31 cellular contexts compared by ENCODE assay signal in genomic region chr14:71137536-71138235, GRCh38.
"Had no signal": no experiment of that assay in that cellular context is flagged by ENCODE, and none has a peak within 500 bp of the region (broad histone marks: within the 10 kb centered on the region; RNA-seq: fewer than 3 reads in every experiment).

No MANE protein-coding gene starts in this region.

- H3K36me3 ChIP-seq: brain microvascular endothelial cell, MG63, Peyer's patch had no signal

- H3K27me3 Mint-ChIP-seq: activated B cell treated with CpG ODN at 0.5 μM for 24 hours; activated CD4-positive, alpha-beta memory T cell treated with anti-CD3 and anti-CD28 coated beads for 36 hours had no signal

- H3K27ac Mint-ChIP-seq: activated B cell treated with CpG ODN at 0.5 μM for 24 hours; activated CD4-positive, alpha-beta memory T cell treated with anti-CD3 and anti-CD28 coated beads for 36 hours; activated naive CD4-positive, alpha-beta T cell treated with anti-CD3 and anti-CD28 coated beads for 36 hours; activated T-cell treated with anti-CD3 and anti-CD28 coated beads, Interleukin-2, amount 50 U/mL, for 72 hours; activated T-helper 2 cell treated with anti-CD3 and anti-CD28 coated beads, Interferon-gamma antibody, Interleukin-2, Interleukin-4, amounts not matched to agents 10 μg/mL and 5 μg/mL and 100 μg/mL, durations not matched to agents 14 hours and 24 hours and 36 hours had no signal

- H3K9me3 Mint-ChIP-seq: activated B cell treated with CpG ODN at 0.5 μM for 24 hours; activated CD4-positive, alpha-beta memory T cell treated with anti-CD3 and anti-CD28 coated beads for 36 hours; activated naive CD4-positive, alpha-beta T cell treated with anti-CD3 and anti-CD28 coated beads for 36 hours; activated naive CD4-positive, alpha-beta T cell treated with anti-CD3 and anti-CD28 coated beads, Interleukin-2, amount 50 U/mL, for 72 hours; activated T-helper 2 cell treated with anti-CD3 and anti-CD28 coated beads, Interferon-gamma antibody, Interleukin-2, Interleukin-4, amounts not matched to agents 10 μg/mL and 5 μg/mL and 100 μg/mL, durations not matched to agents 14 hours and 24 hours and 36 hours had no signal

- DNase-seq: activated B cell treated with CpG ODN at 0.5 μM for 24 hours; activated CD4-positive, alpha-beta memory T cell treated with anti-CD3 and anti-CD28 coated beads for 36 hours; activated CD4-positive, alpha-beta T cell treated with anti-CD3 and anti-CD28 coated beads for 4 hours; activated CD4-positive, alpha-beta T cell treated with anti-CD3 and anti-CD28 coated beads, Interleukin-2, amount 50 U/mL, for 1 hour; activated CD4-positive, CD25-positive, alpha-beta regulatory T cell treated with anti-CD3 and anti-CD28 coated beads, Interleukin-2, amount 50 U/mL, for 72 hours; activated gamma-delta T cell treated with Interleukin-2 at 50 U/mL for 16 hours; activated naive CD4-positive, alpha-beta T cell treated with anti-CD3 and anti-CD28 coated beads for 36 hours; activated T-cell treated with anti-CD3 and anti-CD28 coated beads, Interleukin-2, amount 50 U/mL, for 1 hour; activated T-cell treated with anti-CD3 and anti-CD28 coated beads, Interleukin-2, amount 50 U/mL, for 72 hours; brain microvascular endothelial cell; Kasumi-1; KG1; MG63; NCI-H1048; NCI-H1105 treated with DMSO at 0.1 percent for 48 hours; NCI-H1436; NCI-H1694; NCI-H1930; NCI-H2081 treated with DMSO at 0.1 percent for 48 hours; NCI-H226; NCI-H524 treated with DMSO at 0.1 percent for 48 hours; PC-3; Peyer's patch; RPMI8226; SIG-M5; SW 1271; T-helper 1 cell; T-helper 2 cell; T-helper 9 cell had no signal

- H3K27me3 ChIP-seq: brain microvascular endothelial cell, MG63, Peyer's patch had no signal

- ATAC-seq: activated naive CD4-positive, alpha-beta T cell treated with anti-CD3 and anti-CD28 coated beads, Interleukin-2, amount 50 U/mL, for 72 hours; activated T-cell treated with anti-CD3 and anti-CD28 coated beads, Interleukin-2, amount 50 U/mL, for 72 hours; PC-3 had no signal

- H3K36me3 Mint-ChIP-seq: activated CD4-positive, alpha-beta memory T cell treated with anti-CD3 and anti-CD28 coated beads for 36 hours; activated naive CD4-positive, alpha-beta T cell treated with anti-CD3 and anti-CD28 coated beads, Interleukin-2, amount 50 U/mL, for 72 hours had no signal

- H3K9me3 ChIP-seq: MG63, Peyer's patch had no signal

- H3K27ac ChIP-seq: brain microvascular endothelial cell, Peyer's patch had no signal

- H3K4me3 Mint-ChIP-seq: activated B cell treated with CpG ODN at 0.5 μM for 24 hours; activated CD4-positive, alpha-beta memory T cell treated with anti-CD3 and anti-CD28 coated beads for 36 hours; activated naive CD4-positive, alpha-beta T cell treated with anti-CD3 and anti-CD28 coated beads for 36 hours; activated T-cell treated with anti-CD3 and anti-CD28 coated beads, Interleukin-2, amount 50 U/mL, for 72 hours had no signal

- H3K4me3 ChIP-seq: MG63, Peyer's patch had no signal
